8 cellular contexts compared by ENCODE assay signal in genomic region chr14:70906785-70907171, GRCh38. TPM values are rescaled to one million over a fixed set of nuclear protein-coding genes. Genes with fewer than 3 reads are reported as not detected.
A peak's percentile ranks its signal among the peaks of the same experiment; 100 is the strongest.
DNase-seq lines count a peak whose midpoint lies in the region; ATAC-seq and TF ChIP-seq lines count a peak whose summit lies in the region.

No MANE protein-coding gene starts in this region.

- no peaks in the 10 kb centered on the region for H3K27me3 Mint-ChIP-seq in activated CD8-positive, alpha-beta memory T cell treated with anti-CD3 and anti-CD28 coated beads, Interleukin-2, amount 10 ng/mL, durations not matched to agents 7 days and 5 days
- H3K27me3 Mint-ChIP-seq in activated B cell treated with CpG ODN at 0.5 μM for 24 hours = no peaks in the 10 kb centered on the region

- H3K4me3 Mint-ChIP-seq in activated CD8-positive, alpha-beta memory T cell treated with anti-CD3 and anti-CD28 coated beads, Interleukin-2, amount 10 ng/mL, durations not matched to agents 7 days and 5 days = peak overlapping the region; percentile 70
- peak overlapping the region; percentile 85 for H3K4me3 Mint-ChIP-seq in activated B cell treated with CpG ODN at 0.5 μM for 24 hours

- peak overlapping the region; percentile 95 for H3K4me2 ChIP-seq in skeletal muscle satellite cell (ENCODE audit: low read length)

- CTCF ChIA-PET in activated CD8-positive, alpha-beta memory T cell treated with anti-CD3 and anti-CD28 coated beads, Interleukin-2, amount 10 ng/mL, durations not matched to agents 7 days and 5 days (lab: Charles Lee) = interaction anchor here (1.0 to 4.3 kb wide), 25 partner anchors 8 to 259 kb away, joined by 3 to 179 read pairs (median 10); partner anchors contain the start of gene MAP3K9
- CTCF ChIA-PET in activated B cell treated with CpG ODN at 0.5 μM for 24 hours (lab: Charles Lee) = interaction anchor here (0.7 to 4.3 kb wide), 22 partner anchors 9 to 846 kb away, joined by 3 to 48 read pairs (median 6); no protein-coding TSS in a partner anchor

- H3K4me1 ChIP-seq in left ventricle myocardium inferior = peaks cover 65% of the 10 kb centered on the region
- peaks cover 42% of the 10 kb centered on the region for H3K4me1 ChIP-seq in skeletal muscle satellite cell (ENCODE audit: control insufficient read depth, insufficient read depth, low read length)

- H3K4me3 ChIP-seq in left ventricle myocardium inferior = peak overlapping the region; percentile 91
- peak overlapping the region; percentile 96 for H3K4me3 ChIP-seq in skeletal muscle satellite cell (ENCODE audit: low read length)

- no peaks in the 10 kb centered on the region for H3K9me3 Mint-ChIP-seq in activated CD8-positive, alpha-beta memory T cell treated with anti-CD3 and anti-CD28 coated beads, Interleukin-2, amount 10 ng/mL, durations not matched to agents 7 days and 5 days (ENCODE audit: low read depth)
- no peaks in the 10 kb centered on the region for H3K9me3 Mint-ChIP-seq in activated B cell treated with CpG ODN at 0.5 μM for 24 hours

- peak overlapping the region; percentile 82 for H3K27ac Mint-ChIP-seq in activated CD8-positive, alpha-beta memory T cell treated with anti-CD3 and anti-CD28 coated beads, Interleukin-2, amount 10 ng/mL, durations not matched to agents 7 days and 5 days
- H3K27ac Mint-ChIP-seq in activated B cell treated with CpG ODN at 0.5 μM for 24 hours = peak overlapping the region; percentile 93

- ATAC-seq in activated CD8-positive, alpha-beta memory T cell treated with anti-CD3 and anti-CD28 coated beads, Interleukin-2, amount 10 ng/mL, durations not matched to agents 7 days and 5 days = no peak
- no peak for ATAC-seq in activated B cell treated with CpG ODN at 0.5 μM for 24 hours (ENCODE audit: low read depth)
- ATAC-seq in GM21381 (IDR thresholded peaks at IDR 0.05; ENCODE audit: unreplicated experiment) = no peak

- H3K27me3 ChIP-seq in left ventricle myocardium inferior (ENCODE audit: low read depth) (no peaks in the 10 kb centered on the region), skeletal muscle satellite cell (ENCODE audit: control insufficient read depth, insufficient read depth, low read length) (no peaks in the 10 kb centered on the region)

- H3K9ac ChIP-seq in skeletal muscle satellite cell (ENCODE audit: low read depth, low read length) = peak overlapping the region; percentile 95

- H3K4me1 Mint-ChIP-seq in activated CD8-positive, alpha-beta memory T cell treated with anti-CD3 and anti-CD28 coated beads, Interleukin-2, amount 10 ng/mL, durations not matched to agents 7 days and 5 days = peaks cover 57% of the 10 kb centered on the region
- H3K4me1 Mint-ChIP-seq in activated B cell treated with CpG ODN at 0.5 μM for 24 hours = peaks cover 26% of the 10 kb centered on the region

- TF ChIP-seq CTCF in activated B cell treated with CpG ODN at 0.5 μM for 24 hours (IDR thresholded peaks at IDR 0.05) (no peak), left ventricle myocardium inferior (IDR thresholded peaks at IDR 0.05; ENCODE audit: borderline replicate concordance) (no peak)

- H3K36me3 ChIP-seq in left ventricle myocardium inferior (no peaks in the 10 kb centered on the region), skeletal muscle satellite cell (ENCODE audit: insufficient read depth, low read length) (no peaks in the 10 kb centered on the region)

- POLR2A ChIA-PET in activated B cell treated with CpG ODN at 0.5 μM for 24 hours (lab: Charles Lee) = interaction anchor here (0.9 to 2.0 kb wide), 7 partner anchors 20 to 1140 kb away, joined by 3 to 28 read pairs (median 4); partner anchors contain the start of genes MAP3K9, MED6 and SRSF5

- peaks cover 12% of the 10 kb centered on the region for H3K36me3 Mint-ChIP-seq in activated CD8-positive, alpha-beta memory T cell treated with anti-CD3 and anti-CD28 coated beads, Interleukin-2, amount 10 ng/mL, durations not matched to agents 7 days and 5 days
- peaks cover 7% of the 10 kb centered on the region for H3K36me3 Mint-ChIP-seq in activated B cell treated with CpG ODN at 0.5 μM for 24 hours (ENCODE audit: low read depth)

- H3K9me3 ChIP-seq in left ventricle myocardium inferior (replicated peaks) = no peaks in the 10 kb centered on the region
- no peaks in the 10 kb centered on the region for H3K9me3 ChIP-seq in skeletal muscle satellite cell (replicated peaks; ENCODE audit: low read length)

- H3K27ac ChIP-seq in left ventricle myocardium inferior (replicated peaks) = peak overlapping the region; percentile 97

- DNase-seq in activated CD8-positive, alpha-beta memory T cell treated with anti-CD3 and anti-CD28 coated beads, Interleukin-2, amount 10 ng/mL, durations not matched to agents 7 days and 5 days = no peak
- DNase-seq in activated CD8-positive, alpha-beta memory T cell treated with anti-CD3 and anti-CD28 coated beads for 24 hours = no peak
- no peak for DNase-seq in activated B cell treated with CpG ODN at 0.5 μM for 24 hours
- DNase-seq in left ventricle myocardium inferior = no peak
- no peak for DNase-seq in stimulated activated CD4-positive, alpha-beta T cell treated with anti-CD3 and anti-CD28 coated beads, Interleukin-15, amount 100 ng/mL, for 24 hours
- DNase-seq in activated CD4-positive, alpha-beta T cell treated with anti-CD3 and anti-CD28 coated beads for 48 hours = no peak

- intact Hi-C loops in activated B cell treated with CpG ODN at 0.5 μM for 24 hours (cut with micrococcal nuclease) (loop anchor here (1.0 to 5.0 kb wide), 10 partner anchors 20 to 1088 kb away; partner anchors contain the start of genes COX16, MAP3K9 and MED6), left ventricle myocardium inferior (cut with micrococcal nuclease) (loop anchor here (10.0 kb wide), 1 partner anchor 48 kb away; no protein-coding TSS in a partner anchor)

RNA-seq across cellular contexts. Expression of gene PCNX1, which starts 0.5 kb away (rescaled TPM):
- total RNA-seq in activated CD8-positive, alpha-beta memory T cell treated with anti-CD3 and anti-CD28 coated beads, Interleukin-2, amount 10 ng/mL, durations not matched to agents 7 days and 5 days = 10 to 100 TPM; 64.4 to 69.2 TPM
- total RNA-seq in activated B cell treated with CpG ODN at 0.5 μM for 24 hours (53.6 and 64.7 TPM in 2 replicates), left ventricle myocardium inferior (35.2 TPM)
- 31.7 and 41.6 TPM in 2 replicates for total RNA-seq in skeletal muscle satellite cell (2012; rRNA removed)
